Comparison of ENCODE assay signal across 20 cellular contexts in genomic region chr5:169429044-169429443, GRCh38.
DNase-seq lines count a peak whose midpoint lies in the region; ATAC-seq and TF ChIP-seq lines count a peak whose summit lies in the region.
"Had no signal": no experiment of that assay in that cellular context is flagged by ENCODE, and none has a peak within 500 bp of the region (broad histone marks: within the 10 kb centered on the region; RNA-seq: fewer than 3 reads in every experiment).

No MANE protein-coding gene starts in this region.

- H3K4me1 ChIP-seq in ACC112 (ENCODE audit: control insufficient read depth, insufficient read depth, low read length, unreplicated experiment): peaks cover 52% of the 10 kb centered on the region
- H3K4me1 ChIP-seq: foreskin keratinocyte had no signal

- H3K79me2 ChIP-seq in ACC112 (ENCODE audit: control insufficient read depth, insufficient read depth, low read length, unreplicated experiment): no peaks in the 10 kb centered on the region

- H3K27ac ChIP-seq in ACC112 (ENCODE audit: low read depth, low read length): peak overlapping the region; percentile 65
- H3K27ac ChIP-seq: foreskin keratinocyte, HL-60, RWPE1 had no signal

- no peaks in the 10 kb centered on the region for H3K36me3 ChIP-seq in ACC112 (ENCODE audit: insufficient read depth, low read length)

- H3K36me3 Mint-ChIP-seq in HFFc6 (ENCODE audit: low read depth): no peaks in the 10 kb centered on the region
- H3K36me3 Mint-ChIP-seq: CD14-positive monocyte, natural killer cell had no signal

- no peak overlapping the region; the same call in 1 of the 2 replicates for H3K4me3 ChIP-seq in ACC112 (ENCODE audit: low read depth, low read length)
- no peak overlapping the region for H3K4me3 ChIP-seq in cardiac fibroblast (replicated peaks in 1 of 2; ENCODE audit: low read depth in 2 of 2, low read length in 2 of 2)

- peak overlapping the region; percentile 8; the same call in 1 of the 2 replicates for H3K27ac Mint-ChIP-seq in HFFc6
- H3K27ac Mint-ChIP-seq: CD14-positive monocyte, IgD-negative memory B cell, natural killer cell had no signal

- no peaks in the 10 kb centered on the region for H3K27me3 Mint-ChIP-seq in HFFc6 (ENCODE audit: insufficient read depth)
- H3K27me3 Mint-ChIP-seq: IgD-negative memory B cell had no signal

- no peaks in the 10 kb centered on the region for H3K9me3 Mint-ChIP-seq in HFFc6
- H3K9me3 Mint-ChIP-seq: natural killer cell had no signal

- intact Hi-C loops in left ventricle myocardium superior (cut with micrococcal nuclease): no loop called here

- H3K4me3 Mint-ChIP-seq in HFFc6: no peak overlapping the region
- H3K4me3 Mint-ChIP-seq: CD14-positive monocyte, IgD-negative memory B cell, natural killer cell had no signal

- DNase-seq in HFFc6 (peak; percentile 28), cardiac fibroblast (ENCODE audit: low read depth in 2 of 2) (peak; percentile 35 to 69), left ventricle myocardium superior (peak; percentile 49), cortex of kidney (lab: John Stamatoyannopoulos, UW) (no peak), islet precursor cell (no peak)
- DNase-seq: activated CD4-positive, alpha-beta T cell treated with anti-CD3 and anti-CD28 coated beads for 48 hours; foreskin keratinocyte; GF-D8; natural killer cell; NCI-H187; NCI-H510A; posterior cingulate gyrus; stimulated activated CD4-positive, alpha-beta T cell treated with anti-CD3 and anti-CD28 coated beads, Interleukin-4, amount 100 ng/mL, for 24 hours had no signal

- ATAC-seq in left ventricle myocardium superior (peak; percentile 91), GM18873 (IDR thresholded peaks at IDR 0.05; ENCODE audit: low FRiP score, unreplicated experiment) (no peak), GM19023 (IDR thresholded peaks at IDR 0.05; ENCODE audit: unreplicated experiment) (no peak)
- ATAC-seq: foreskin keratinocyte, natural killer cell had no signal

- H3K27me3 ChIP-seq in ACC112 (ENCODE audit: insufficient read depth, low read length): no peaks in the 10 kb centered on the region
- H3K27me3 ChIP-seq: foreskin keratinocyte had no signal

- TF ChIP-seq CTCF in HFFc6 (IDR thresholded peaks at IDR 0.05): no peak
- no peak for TF ChIP-seq CTCF in cardiac fibroblast (IDR thresholded peaks at IDR 0.05; ENCODE audit: low read depth, low read length)

- H2AFZ ChIP-seq in ACC112 (ENCODE audit: low read length, unreplicated experiment): peak overlapping the region; percentile 87

- H3K4me1 Mint-ChIP-seq in HFFc6 (ENCODE audit: low read depth): peaks cover 54% of the 10 kb centered on the region
- H3K4me1 Mint-ChIP-seq: CD14-positive monocyte, IgD-negative memory B cell, natural killer cell had no signal

Comparison
In these comparisons a context has a peak if more than half of its experiments do, and no peak if none do; other contexts are left out.
1. DNase-seq: peak in HFFc6 (single experiment), cardiac fibroblast (2 of 2) and left ventricle myocardium superior (single experiment); none in cortex of kidney (single experiment) and islet precursor cell (single experiment).